ENCODE assay signal across 7 cellular contexts in genomic region chr6:132812255-132812732, GRCh38. TPM values are rescaled to one million over a fixed set of nuclear protein-coding genes. Genes with fewer than 3 reads are reported as not detected.
A peak's percentile ranks its signal among the peaks of the same experiment; 100 is the strongest.
DNase-seq lines count a peak whose midpoint lies in the region; ATAC-seq and TF ChIP-seq lines count a peak whose summit lies in the region.

No MANE protein-coding gene starts in this region.

- peaks cover 0 to 3% (median 0%) of the 10 kb centered on the region in 5 donors for H3K27me3 Mint-ChIP-seq in naive thymus-derived CD8-positive, alpha-beta T cell

- DNase-seq in NCI-H2029 (lab: John Stamatoyannopoulos, UW) (peak; percentile 8), choroid plexus epithelial cell (ENCODE audit: low read depth) (peak; percentile 68), activated gamma-delta T cell treated with Interleukin-2 at 50 U/mL for 16 hours (no peak), GM10248 (ENCODE audit: extremely low spot score) (no peak)
- DNase-seq in naive thymus-derived CD8-positive, alpha-beta T cell, result peak in 2 of 10 donors; percentile 43 to 46

- no peaks in the 10 kb centered on the region for H3K9me3 ChIP-seq in ES-I3 (ENCODE audit: control insufficient read depth, insufficient read depth, low read length)

- no peak for ATAC-seq in naive thymus-derived CD8-positive, alpha-beta T cell
- no peak for ATAC-seq in HG03342 (IDR thresholded peaks at IDR 0.05; ENCODE audit: unreplicated experiment)

- CTCF ChIA-PET in GM10248 (lab: Yijun Ruan, JAX), result interaction anchor here (0.9 to 11.6 kb wide), 4 partner anchors 10 to 37 kb away, joined by 3 to 101 read pairs (median 4); partner anchors contain the start of gene SLC18B1

- peak overlapping the region; percentile 98 for H3K9ac ChIP-seq in ES-I3 (ENCODE audit: low read depth, low read length)

- peaks cover 27 to 45% (median 40%) of the 10 kb centered on the region in 4 donors for H3K4me1 Mint-ChIP-seq in naive thymus-derived CD8-positive, alpha-beta T cell

- peaks cover 7% of the 10 kb centered on the region for H3K4me1 ChIP-seq in ES-I3 (ENCODE audit: insufficient read depth, low read length)

- H3K4me3 Mint-ChIP-seq in naive thymus-derived CD8-positive, alpha-beta T cell, result peak overlapping the region; percentile 88 to 100 (median 98)

- POLR2A ChIA-PET in naive thymus-derived CD8-positive, alpha-beta T cell (lab: Charles Lee), result interaction anchor here (0.7 to 6.0 kb wide), 9 partner anchors 9 to 1184 kb away, joined by 3 to 137 read pairs (median 10); partner anchors contain the start of genes MED23, SLC18B1 and STX7
- POLR2A ChIA-PET in GM10248 (lab: Yijun Ruan, JAX), result interaction anchor here (0.7 to 1.1 kb wide), 2 partner anchors 195 to 299 kb away, joined by 3 read pairs; partner anchors contain the start of gene STX7

- peak overlapping the region; percentile 71 for H3K4me3 ChIP-seq in choroid plexus epithelial cell (ENCODE audit: low read depth, low read length)

- H3K9me3 Mint-ChIP-seq in naive thymus-derived CD8-positive, alpha-beta T cell, result no peaks in the 10 kb centered on the region

- TF ChIP-seq CTCF in choroid plexus epithelial cell (conservative IDR thresholded peaks at IDR 0.05; ENCODE audit: low read depth, low read length) (no peak), GM10248 (IDR thresholded peaks at IDR 0.05; ENCODE audit: control extremely low read depth, extremely low read depth, low read depth, missing control alignments) (no peak)

- peaks cover 27% of the 10 kb centered on the region for H3K36me3 ChIP-seq in ES-I3 (ENCODE audit: insufficient read depth, low read length)

- peak overlapping the region; percentile 97 to 100 (median 99) for H3K27ac Mint-ChIP-seq in naive thymus-derived CD8-positive, alpha-beta T cell

- H3K36me3 Mint-ChIP-seq in naive thymus-derived CD8-positive, alpha-beta T cell, result peaks cover 5 to 30% (median 20%) of the 10 kb centered on the region in 3 donors

RNA-seq across cellular contexts. Expression of gene RPS12, which starts 2.1 kb away (rescaled TPM):
- 1,000 to 10,000 TPM; 2,730 to 2,845 TPM for total RNA-seq in naive thymus-derived CD8-positive, alpha-beta T cell
- 1,000 to 10,000 TPM; 3,456 to 3,652 (median 3,491) TPM for polyA plus RNA-seq in naive thymus-derived CD8-positive, alpha-beta T cell

RNA-seq across cellular contexts. Expression of gene SLC18B1, which starts 13.9 kb away (rescaled TPM):
- total RNA-seq in naive thymus-derived CD8-positive, alpha-beta T cell, result 10 to 100 TPM; 18.1 to 19.3 TPM
- 10 to 100 TPM; 15.3 to 19.3 (median 16.9) TPM for polyA plus RNA-seq in naive thymus-derived CD8-positive, alpha-beta T cell

RNA-seq across cellular contexts. Expression of gene VNN2, which starts 54.6 kb away (rescaled TPM):
- total RNA-seq in naive thymus-derived CD8-positive, alpha-beta T cell, result 10 to 100 TPM; 46.3 to 46.4 TPM
- polyA plus RNA-seq in naive thymus-derived CD8-positive, alpha-beta T cell, result 10 to 100 TPM; 42.7 to 52.0 (median 48.0) TPM

Comparison
In these comparisons a context has a peak if more than half of its experiments do, and no peak if none do; other contexts are left out.
1. DNase-seq: peak in NCI-H2029 (single experiment) and choroid plexus epithelial cell (single experiment); none in activated gamma-delta T cell treated with Interleukin-2 at 50 U/mL for 16 hours (single experiment) and GM10248 (single experiment).